18 cellular contexts compared by ENCODE assay signal in the genomic region with DNA sequence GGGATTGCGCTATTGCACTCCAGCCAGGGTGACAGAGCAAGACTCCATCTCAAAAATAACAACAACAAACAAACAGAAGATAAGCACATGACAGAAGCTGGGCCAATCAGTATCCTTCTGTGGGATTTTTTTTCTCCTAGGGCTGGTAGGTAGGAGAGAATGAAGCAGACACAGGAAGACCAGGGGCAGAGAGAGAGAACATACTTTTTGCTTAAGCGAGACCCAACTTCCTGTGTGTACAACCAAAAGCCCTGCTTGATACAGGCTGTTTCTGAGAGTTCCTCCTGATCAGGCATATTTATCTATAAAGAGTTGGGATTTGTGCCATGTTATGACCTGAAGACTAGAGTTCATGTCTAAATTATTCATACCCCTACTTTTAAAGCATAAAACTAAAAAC. TPM values are rescaled to one million over a fixed set of nuclear protein-coding genes. Genes with fewer than 3 reads are reported as not detected.
A peak's percentile ranks its signal among the peaks of the same experiment; 100 is the strongest.
DNase-seq lines count a peak whose midpoint lies in the region; ATAC-seq and TF ChIP-seq lines count a peak whose summit lies in the region.
"Had no signal": no experiment of that assay in that cellular context is flagged by ENCODE, and none has a peak within 500 bp of the region (broad histone marks: within the 10 kb centered on the region; RNA-seq: fewer than 3 reads in every experiment).

No MANE protein-coding gene starts in this region.

- POLR2A ChIA-PET in activated CD4-positive, alpha-beta T cell treated with anti-CD3 and anti-CD28 coated beads, Interleukin-2, amount 10 ng/mL, durations not matched to agents 7 days and 5 days (lab: Charles Lee), result no interaction called here

- TF ChIP-seq CTCF in choroid plexus epithelial cell (conservative IDR thresholded peaks at IDR 0.05; ENCODE audit: low read depth, low read length), result no peak

- H3K4me3 Mint-ChIP-seq in activated CD4-positive, alpha-beta T cell treated with anti-CD3 and anti-CD28 coated beads, Interleukin-2, amount 10 ng/mL, durations not matched to agents 7 days and 5 days, result no peak overlapping the region
- no peak overlapping the region for H3K4me3 Mint-ChIP-seq in activated naive CD8-positive, alpha-beta T cell
- no peak overlapping the region for H3K4me3 Mint-ChIP-seq in activated naive CD8-positive, alpha-beta T cell treated with anti-CD3 and anti-CD28 coated beads for 36 hours
- H3K4me3 Mint-ChIP-seq: B cell had no signal

- peak overlapping the region; percentile 20 for H3K27ac Mint-ChIP-seq in activated CD4-positive, alpha-beta T cell treated with anti-CD3 and anti-CD28 coated beads, Interleukin-2, amount 10 ng/mL, durations not matched to agents 7 days and 5 days
- peak overlapping the region; percentile 41 for H3K27ac Mint-ChIP-seq in activated naive CD8-positive, alpha-beta T cell
- H3K27ac Mint-ChIP-seq in activated naive CD8-positive, alpha-beta T cell treated with anti-CD3 and anti-CD28 coated beads for 36 hours, result no peak overlapping the region
- H3K27ac Mint-ChIP-seq: B cell had no signal

- peaks cover 7% of the 10 kb centered on the region for H3K4me1 Mint-ChIP-seq in activated CD4-positive, alpha-beta T cell treated with anti-CD3 and anti-CD28 coated beads, Interleukin-2, amount 10 ng/mL, durations not matched to agents 7 days and 5 days
- peaks cover 7% of the 10 kb centered on the region for H3K4me1 Mint-ChIP-seq in activated naive CD8-positive, alpha-beta T cell (ENCODE audit: low read depth)
- H3K4me1 Mint-ChIP-seq in activated naive CD8-positive, alpha-beta T cell treated with anti-CD3 and anti-CD28 coated beads for 36 hours, result peaks cover 7% of the 10 kb centered on the region
- H3K4me1 Mint-ChIP-seq: B cell had no signal

- no peak for DNase-seq in activated CD4-positive, alpha-beta T cell treated with anti-CD3 and anti-CD28 coated beads, Interleukin-2, amount 10 ng/mL, durations not matched to agents 7 days and 5 days
- no peak for DNase-seq in activated CD4-positive, alpha-beta T cell treated with anti-CD3 and anti-CD28 coated beads for 48 hours
- DNase-seq in activated naive CD8-positive, alpha-beta T cell treated with anti-CD3 and anti-CD28 coated beads for 36 hours, result no peak
- DNase-seq in choroid plexus epithelial cell (ENCODE audit: low read depth), result peak; percentile 15
- DNase-seq in HuH-7 (ENCODE audit: low spot score), result no peak
- DNase-seq: GM23248; H7; MG63; NCI-H2029; NCI-H446; NCI-H82; NK-92 treated with Interleukin-12 subunit alpha and Interleukin-12 subunit beta, amount 100 ng/mL, for 24 hours; PC-3 had no signal

- ATAC-seq in GM18867 (IDR thresholded peaks at IDR 0.05; ENCODE audit: unreplicated experiment), result no peak
- ATAC-seq: K562, PC-3 had no signal

- no peak overlapping the region for H3K4me3 ChIP-seq in choroid plexus epithelial cell (ENCODE audit: low read depth, low read length)
- H3K4me3 ChIP-seq: GM23248, K562, MG63 had no signal

- H3K9me3 Mint-ChIP-seq in activated CD4-positive, alpha-beta T cell treated with anti-CD3 and anti-CD28 coated beads, Interleukin-2, amount 10 ng/mL, durations not matched to agents 7 days and 5 days, result peaks cover 3% of the 10 kb centered on the region
- no peaks in the 10 kb centered on the region for H3K9me3 Mint-ChIP-seq in activated naive CD8-positive, alpha-beta T cell (ENCODE audit: low read depth)
- no peaks in the 10 kb centered on the region for H3K9me3 Mint-ChIP-seq in activated naive CD8-positive, alpha-beta T cell treated with anti-CD3 and anti-CD28 coated beads for 36 hours

- CTCF ChIA-PET in activated CD4-positive, alpha-beta T cell treated with anti-CD3 and anti-CD28 coated beads, Interleukin-2, amount 10 ng/mL, durations not matched to agents 7 days and 5 days (lab: Charles Lee), result interaction anchor here (1.1 to 3.9 kb wide), 2 partner anchors 12 to 27 kb away, joined by 3 to 14 read pairs; a partner anchor contains a TSS

- no peaks in the 10 kb centered on the region for H3K36me3 Mint-ChIP-seq in activated CD4-positive, alpha-beta T cell treated with anti-CD3 and anti-CD28 coated beads, Interleukin-2, amount 10 ng/mL, durations not matched to agents 7 days and 5 days (ENCODE audit: low read depth)
- no peaks in the 10 kb centered on the region for H3K36me3 Mint-ChIP-seq in activated naive CD8-positive, alpha-beta T cell
- peaks cover 1% of the 10 kb centered on the region for H3K36me3 Mint-ChIP-seq in activated naive CD8-positive, alpha-beta T cell treated with anti-CD3 and anti-CD28 coated beads for 36 hours

- no peaks in the 10 kb centered on the region for H3K27me3 Mint-ChIP-seq in activated CD4-positive, alpha-beta T cell treated with anti-CD3 and anti-CD28 coated beads, Interleukin-2, amount 10 ng/mL, durations not matched to agents 7 days and 5 days
- H3K27me3 Mint-ChIP-seq in activated naive CD8-positive, alpha-beta T cell, result no peaks in the 10 kb centered on the region
- no peaks in the 10 kb centered on the region for H3K27me3 Mint-ChIP-seq in activated naive CD8-positive, alpha-beta T cell treated with anti-CD3 and anti-CD28 coated beads for 36 hours
- H3K27me3 Mint-ChIP-seq: B cell had no signal

RNA-seq across cellular contexts. Expression of a gene that starts 12.4 kb away (rescaled TPM):
- 10 to 100 TPM; 12.6 to 13.6 TPM for total RNA-seq in activated CD4-positive, alpha-beta T cell treated with anti-CD3 and anti-CD28 coated beads, Interleukin-2, amount 10 ng/mL, durations not matched to agents 7 days and 5 days
- total RNA-seq in activated naive CD8-positive, alpha-beta T cell treated with anti-CD3 and anti-CD28 coated beads for 36 hours, result 10 to 100 TPM in 1 of 2 experiments, 1 to 10 TPM in 1; 6.8 to 13.3 TPM
- total RNA-seq: Daoy, GM23248 had no signal

RNA-seq across cellular contexts. Expression of a gene that starts 36.1 kb away (rescaled TPM):
- total RNA-seq in activated CD4-positive, alpha-beta T cell treated with anti-CD3 and anti-CD28 coated beads, Interleukin-2, amount 10 ng/mL, durations not matched to agents 7 days and 5 days, result 10 to 100 TPM; 28.9 to 31.2 TPM
- 10 to 100 TPM; 11.3 to 11.7 TPM for total RNA-seq in activated naive CD8-positive, alpha-beta T cell treated with anti-CD3 and anti-CD28 coated beads for 36 hours
